In genomic region chr13:20495087-20496023, GRCh38 we compare ENCODE assay signal across 1 cellular context.
A peak's percentile ranks its signal among the peaks of the same experiment; 100 is the strongest.
TF ChIP-seq lines count a peak whose summit lies in the region.

No MANE protein-coding gene starts in this region.

TF ChIP-seq in HepG2, 621 proteins besides CTCF, POLR2A, EP300 and RAD21 (continued from another document and continues in another):
- no peak for TF ChIP-seq ZNF546 (CRISPR knock-in tag; conservative IDR thresholded peaks at IDR 0.05)
- TF ChIP-seq LCORL (IDR thresholded peaks at IDR 0.05): no peak
- TF ChIP-seq LCORL (CRISPR knock-in tag; IDR thresholded peaks at IDR 0.05): no peak
- TF ChIP-seq ZNF703 (CRISPR knock-in tag; IDR thresholded peaks at IDR 0.05; ENCODE audit: borderline replicate concordance): no peak
- TF ChIP-seq ZKSCAN1 (IDR thresholded peaks at IDR 0.05; ENCODE audit: low read length): no peak
- TF ChIP-seq MIXL1 (CRISPR knock-in tag; IDR thresholded peaks at IDR 0.05): no peak
- no peak for TF ChIP-seq NR0B2 (CRISPR knock-in tag; IDR thresholded peaks at IDR 0.05)
- no peak for TF ChIP-seq ZBTB3 (CRISPR knock-in tag; IDR thresholded peaks at IDR 0.05; ENCODE audit: borderline replicate concordance, low read depth)
- TF ChIP-seq ZNF746 (CRISPR knock-in tag; IDR thresholded peaks at IDR 0.05): no peak
- no peak for TF ChIP-seq ZNF276 (CRISPR knock-in tag; IDR thresholded peaks at IDR 0.05; ENCODE audit: low read depth)
- no peak for TF ChIP-seq ZNF282 (IDR thresholded peaks at IDR 0.05; ENCODE audit: partially characterized antibody)
- no peak for TF ChIP-seq NONO (IDR thresholded peaks at IDR 0.05)
- no peak for TF ChIP-seq NONO (CRISPR knock-in tag; conservative IDR thresholded peaks at IDR 0.05)
- no peak for TF ChIP-seq ARID4A (CRISPR knock-in tag; IDR thresholded peaks at IDR 0.05; ENCODE audit: borderline replicate concordance)
- TF ChIP-seq ZMYM3 (CRISPR knock-in tag; IDR thresholded peaks at IDR 0.05): peak; percentile 56; the same call in 1 of the 2 replicates
- no peak for TF ChIP-seq PLRG1 (conservative IDR thresholded peaks at IDR 0.05)
- TF ChIP-seq SOX13 (IDR thresholded peaks at IDR 0.05): no peak
- peak in 1 of 2 experiments; percentile 22; a peak in 1 of 4 replicates for TF ChIP-seq SOX13 (CRISPR knock-in tag; conservative IDR thresholded peaks at IDR 0.05 in 1 of 2, IDR thresholded peaks at IDR 0.05 in 1 of 2)
- peak; percentile 58 to 60 for TF ChIP-seq MAFK (conservative IDR thresholded peaks at IDR 0.05 in 1 of 2, IDR thresholded peaks at IDR 0.05 in 1 of 2; ENCODE audit: low read length in 2 of 2)
- TF ChIP-seq ERF (CRISPR knock-in tag; IDR thresholded peaks at IDR 0.05): 0 out of 2 replicates have a peak, but pooled peaks have one; percentile 49
- no peak for TF ChIP-seq ZNF230 (CRISPR knock-in tag; IDR thresholded peaks at IDR 0.05)
- TF ChIP-seq FLYWCH1 (CRISPR knock-in tag; IDR thresholded peaks at IDR 0.05): no peak
- no peak for TF ChIP-seq ZIK1 (CRISPR knock-in tag; IDR thresholded peaks at IDR 0.05; ENCODE audit: borderline replicate concordance, low read depth)
- TF ChIP-seq ZNF687 (CRISPR knock-in tag; IDR thresholded peaks at IDR 0.05): peak; percentile 57; the same call in 1 of the 2 replicates
- no peak for TF ChIP-seq ZNF510 (CRISPR knock-in tag; IDR thresholded peaks at IDR 0.05; ENCODE audit: low read depth)
- TF ChIP-seq SAP130 (CRISPR knock-in tag; IDR thresholded peaks at IDR 0.05; ENCODE audit: low read depth): peak; percentile 44
- no peak for TF ChIP-seq ZNF576 (CRISPR knock-in tag; IDR thresholded peaks at IDR 0.05)
- TF ChIP-seq ZNF224 (CRISPR knock-in tag; IDR thresholded peaks at IDR 0.05): no peak
- TF ChIP-seq POGK (CRISPR knock-in tag; conservative IDR thresholded peaks at IDR 0.05): no peak
- no peak for TF ChIP-seq ZBTB37 (CRISPR knock-in tag; IDR thresholded peaks at IDR 0.05)
- TF ChIP-seq ELF3 (CRISPR knock-in tag; IDR thresholded peaks at IDR 0.05): peak; percentile 35
- TF ChIP-seq FUBP1 (CRISPR knock-in tag; IDR thresholded peaks at IDR 0.05; ENCODE audit: borderline replicate concordance): no peak
- no peak for TF ChIP-seq TMF1 (CRISPR knock-in tag; IDR thresholded peaks at IDR 0.05; ENCODE audit: low read depth)
- TF ChIP-seq RBAK (CRISPR knock-in tag; IDR thresholded peaks at IDR 0.05): no peak
- TF ChIP-seq FOXP4 (CRISPR knock-in tag; IDR thresholded peaks at IDR 0.05): peak; percentile 73
- TF ChIP-seq POLR2G (IDR thresholded peaks at IDR 0.05; ENCODE audit: low read depth, low read length): no peak
- no peak for TF ChIP-seq ZFP62 (CRISPR knock-in tag; IDR thresholded peaks at IDR 0.05)
- no peak for TF ChIP-seq ZNF552 (CRISPR knock-in tag; IDR thresholded peaks at IDR 0.05; ENCODE audit: borderline replicate concordance)
- TF ChIP-seq STAG1 (CRISPR knock-in tag; IDR thresholded peaks at IDR 0.05): peak; percentile 93
- TF ChIP-seq ZNF710 (CRISPR knock-in tag; IDR thresholded peaks at IDR 0.05; ENCODE audit: borderline replicate concordance): no peak
- TF ChIP-seq TCF12 (IDR thresholded peaks at IDR 0.05): no peak
- no peak for TF ChIP-seq TCF12 (CRISPR knock-in tag; IDR thresholded peaks at IDR 0.05)
